In genomic region chr7:155119801-155120382, GRCh38 we compare ENCODE assay signal across 1 cellular context.
TF ChIP-seq lines count a peak whose summit lies in the region.

No MANE protein-coding gene starts in this region.

TF ChIP-seq in K562, 482 proteins besides CTCF, POLR2A, EP300 and RAD21 (continued from another document):
- TF ChIP-seq DMBX1 (CRISPR knock-in tag; IDR thresholded peaks at IDR 0.05; ENCODE audit: borderline replicate concordance): no peak
- TF ChIP-seq CBX3 (IDR thresholded peaks at IDR 0.05; ENCODE audit: borderline replicate concordance in 1 of 2, low read length in 2 of 2): 0 out of 3 replicates have a peak, but pooled peaks of 1 of the 2 experiments have one; percentile 29
- no peak for TF ChIP-seq TCF15 (CRISPR knock-in tag; IDR thresholded peaks at IDR 0.05)
- no peak for TF ChIP-seq SRF (CRISPR knock-in tag; IDR thresholded peaks at IDR 0.05)
- no peak for TF ChIP-seq ZNF507 (tag; conservative IDR thresholded peaks at IDR 0.05)
- TF ChIP-seq RBM15 (IDR thresholded peaks at IDR 0.05; ENCODE audit: insufficient read depth, low read length): no peak
- no peak for TF ChIP-seq RBM34 (IDR thresholded peaks at IDR 0.05; ENCODE audit: borderline replicate concordance, insufficient read depth, low read length)
- TF ChIP-seq CHD4 (IDR thresholded peaks at IDR 0.05; ENCODE audit: insufficient read depth, insufficient replicate concordance, low read depth, low read length, poor library complexity, severe bottlenecking): no peak
- TF ChIP-seq LCOR (CRISPR knock-in tag; IDR thresholded peaks at IDR 0.05): no peak
- TF ChIP-seq, protein P1, sequence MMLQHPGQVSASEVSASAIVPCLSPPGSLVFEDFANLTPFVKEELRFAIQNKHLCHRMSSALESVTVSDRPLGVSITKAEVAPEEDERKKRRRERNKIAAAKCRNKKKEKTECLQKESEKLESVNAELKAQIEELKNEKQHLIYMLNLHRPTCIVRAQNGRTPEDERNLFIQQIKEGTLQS (IDR thresholded peaks at IDR 0.05): peak; percentile 55
- TF ChIP-seq, protein P1 (CRISPR knock-in tag; conservative IDR thresholded peaks at IDR 0.05): no peak
- TF ChIP-seq CCNT2 (IDR thresholded peaks at IDR 0.05; ENCODE audit: borderline replicate concordance, extremely low read depth, insufficient read length, low read depth, low read length): no peak
- TF ChIP-seq RB1 (IDR thresholded peaks at IDR 0.05; ENCODE audit: low read depth): no peak
- no peak for TF ChIP-seq UBTF (IDR thresholded peaks at IDR 0.05; ENCODE audit: borderline replicate concordance in 1 of 2, low read depth in 2 of 2, low read length in 2 of 2)
